Comparison of ENCODE assay signal across 1 cellular context in genomic region chr13:35994131-35994966, GRCh38.
A peak's percentile ranks its signal among the peaks of the same experiment; 100 is the strongest.
TF ChIP-seq lines count a peak whose summit lies in the region.

No MANE protein-coding gene starts in this region.

TF ChIP-seq in SK-N-SH, 30 proteins besides CTCF, POLR2A, EP300 and RAD21 (continued from another document):
- TF ChIP-seq, protein P1, sequence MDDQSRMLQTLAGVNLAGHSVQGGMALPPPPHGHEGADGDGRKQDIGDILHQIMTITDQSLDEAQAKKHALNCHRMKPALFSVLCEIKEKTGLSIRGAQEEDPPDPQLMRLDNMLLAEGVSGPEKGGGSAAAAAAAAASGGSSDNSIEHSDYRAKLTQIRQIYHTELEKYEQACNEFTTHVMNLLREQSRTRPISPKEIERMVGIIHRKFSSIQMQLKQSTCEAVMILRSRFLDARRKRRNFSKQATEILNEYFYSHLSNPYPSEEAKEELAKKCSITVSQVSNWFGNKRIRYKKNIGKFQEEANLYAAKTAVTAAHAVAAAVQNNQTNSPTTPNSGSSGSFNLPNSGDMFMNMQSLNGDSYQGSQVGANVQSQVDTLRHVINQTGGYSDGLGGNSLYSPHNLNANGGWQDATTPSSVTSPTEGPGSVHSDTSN (IDR thresholded peaks at IDR 0.05): peak; percentile 98
- TF ChIP-seq, protein P2, sequence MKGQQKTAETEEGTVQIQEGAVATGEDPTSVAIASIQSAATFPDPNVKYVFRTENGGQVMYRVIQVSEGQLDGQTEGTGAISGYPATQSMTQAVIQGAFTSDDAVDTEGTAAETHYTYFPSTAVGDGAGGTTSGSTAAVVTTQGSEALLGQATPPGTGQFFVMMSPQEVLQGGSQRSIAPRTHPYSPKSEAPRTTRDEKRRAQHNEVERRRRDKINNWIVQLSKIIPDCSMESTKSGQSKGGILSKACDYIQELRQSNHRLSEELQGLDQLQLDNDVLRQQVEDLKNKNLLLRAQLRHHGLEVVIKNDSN (IDR thresholded peaks at IDR 0.05; ENCODE audit: borderline replicate concordance, low read depth): no peak
- no peak for TF ChIP-seq IRF3 (IDR thresholded peaks at IDR 0.05; ENCODE audit: low read depth, low read length)
- TF ChIP-seq JUND (IDR thresholded peaks at IDR 0.05): peak; percentile 97
- no peak for TF ChIP-seq TAF1 (IDR thresholded peaks at IDR 0.05; ENCODE audit: borderline replicate concordance, low read depth, low read length)
- no peak for TF ChIP-seq NRF1 (IDR thresholded peaks at IDR 0.05; ENCODE audit: low read depth, low read length)
- peak; percentile 91 for TF ChIP-seq FOXM1 (IDR thresholded peaks at IDR 0.05; ENCODE audit: low read depth)
